In genomic region chr3:99866167-99866810, GRCh38 we compare ENCODE assay signal across 1 cellular context.
TF ChIP-seq lines count a peak whose summit lies in the region.

No MANE protein-coding gene starts in this region.

TF ChIP-seq in GM23338, 12 proteins besides CTCF, POLR2A, EP300 and RAD21 (continued from another document):
- no peak for TF ChIP-seq ETS1 (IDR thresholded peaks at IDR 0.05)
TF ChIP-seq in GM23338: peak in this region for 0.
